Comparison of ENCODE assay signal across 8 cellular contexts in the genomic region with DNA sequence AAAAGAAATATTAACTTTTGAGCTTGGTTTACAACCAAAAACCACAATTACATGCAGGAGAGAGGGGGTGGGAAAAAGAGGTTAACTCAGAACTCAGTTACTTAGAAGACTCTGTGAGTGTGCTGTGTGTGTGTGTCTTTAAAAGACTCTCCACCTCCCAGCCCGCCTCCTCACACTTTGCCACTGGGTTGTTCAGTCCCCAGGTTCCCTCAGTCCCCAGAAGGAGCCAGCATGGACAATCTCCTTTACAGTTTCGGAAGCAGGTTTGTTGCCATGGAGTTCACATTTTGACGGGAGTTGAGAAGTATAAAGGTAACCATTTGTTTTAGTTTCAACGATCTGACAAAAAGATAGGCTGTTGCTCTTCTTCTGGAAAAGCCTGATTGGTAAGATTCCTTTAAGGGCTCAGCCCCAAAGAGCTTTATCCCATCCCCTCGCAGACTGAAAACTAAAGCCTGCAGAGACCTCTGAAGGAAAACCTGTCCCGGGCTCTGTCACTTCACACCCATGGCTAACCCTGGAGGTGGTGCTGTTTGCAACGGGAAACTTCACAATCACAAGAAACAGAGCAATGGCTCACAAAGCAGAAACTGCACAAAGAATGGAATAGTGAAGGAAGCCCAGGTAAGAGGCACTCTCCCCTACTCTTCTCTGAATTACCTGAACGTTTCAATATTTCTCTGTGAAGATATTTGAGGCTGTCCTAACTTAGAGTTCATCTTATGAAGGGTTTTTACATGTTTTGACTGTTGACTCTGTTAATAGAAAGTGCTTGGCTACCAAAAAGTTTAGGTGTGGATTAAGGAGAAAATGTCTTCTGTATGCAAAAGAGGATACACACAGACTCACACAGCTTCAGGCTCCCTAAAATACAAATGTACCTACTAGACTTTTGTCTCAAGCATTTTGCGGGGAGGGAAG. TPM values are rescaled to one million over a fixed set of nuclear protein-coding genes. Genes with fewer than 3 reads are reported as not detected.
DNase-seq lines count a peak whose midpoint lies in the region; ATAC-seq and TF ChIP-seq lines count a peak whose summit lies in the region.

A gene (plus strand): TSS at position 212 of the 921 bp plus-strand sequence. CDS start 296 bp downstream, at position 508.

- no peaks in the 10 kb centered on the region for H3K9me3 ChIP-seq in BLaER1
- no peaks in the 10 kb centered on the region for H3K9me3 ChIP-seq in iPS-20b (ENCODE audit: insufficient read depth, low read depth, low read length)
- H3K9me3 ChIP-seq in skeletal muscle tissue (ENCODE audit: control insufficient read depth in 3 of 3, low read length in 3 of 3): no peaks in the 10 kb centered on the region

- peaks cover 31% of the 10 kb centered on the region for H3K4me1 Mint-ChIP-seq in activated naive CD8-positive, alpha-beta T cell treated with anti-CD3 and anti-CD28 coated beads, Interleukin-2, amount 50 U/mL, for 24 hours
- peaks cover 12% of the 10 kb centered on the region for H3K4me1 Mint-ChIP-seq in endothelial cell (ENCODE audit: unreplicated experiment)

- H3K9me3 Mint-ChIP-seq in activated naive CD8-positive, alpha-beta T cell treated with anti-CD3 and anti-CD28 coated beads, Interleukin-2, amount 50 U/mL, for 24 hours: no peaks in the 10 kb centered on the region
- H3K9me3 Mint-ChIP-seq in endothelial cell (ENCODE audit: unreplicated experiment): no peaks in the 10 kb centered on the region

- no peaks in the 10 kb centered on the region for H4K20me1 ChIP-seq in BLaER1

- H3K27me3 ChIP-seq in BLaER1 (no peaks in the 10 kb centered on the region), iPS-20b (ENCODE audit: insufficient read depth, low read length) (no peaks in the 10 kb centered on the region), skeletal muscle tissue (ENCODE audit: control insufficient read depth in 3 of 3, insufficient read depth in 3 of 3, low read length in 3 of 3) (no peaks in the 10 kb centered on the region)

- no peak for DNase-seq in activated naive CD8-positive, alpha-beta T cell treated with anti-CD3 and anti-CD28 coated beads, Interleukin-2, amount 50 U/mL, for 24 hours
- no peak for DNase-seq in mesenteric fat pad (ENCODE audit: low spot score)
- DNase-seq in endothelial cell (ENCODE audit: low spot score): no peak

- H3K4me1 ChIP-seq in BLaER1: peaks cover 41% of the 10 kb centered on the region
- H3K4me1 ChIP-seq in iPS-20b (ENCODE audit: insufficient read depth, low read length): peaks cover 13% of the 10 kb centered on the region; the same call in 1 of the 2 replicates
- peaks cover 5 to 15% (median 7%) of the 10 kb centered on the region in 3 donors for H3K4me1 ChIP-seq in skeletal muscle tissue (ENCODE audit: control insufficient read depth in 3 of 3, insufficient read depth in 3 of 3, low read length in 3 of 3)

- H3K36me3 ChIP-seq in BLaER1 (no peaks in the 10 kb centered on the region), iPS-20b (ENCODE audit: insufficient read depth, low read depth, low read length) (no peaks in the 10 kb centered on the region), skeletal muscle tissue (ENCODE audit: control insufficient read depth in 3 of 3, insufficient read depth in 3 of 3, low read length in 3 of 3) (no peaks in the 10 kb centered on the region)

- H3K4me3 ChIP-seq in BLaER1 (peak within 1 kb of the TSS; percentile 52), iPS-20b (ENCODE audit: low read length) (peak within 1 kb of the TSS; percentile 48), skeletal muscle tissue (ENCODE audit: low read length in 3 of 3) (peak within 1 kb of the TSS; percentile 37 to 66 (median 51))

- H3K4me3 Mint-ChIP-seq in activated naive CD8-positive, alpha-beta T cell treated with anti-CD3 and anti-CD28 coated beads, Interleukin-2, amount 50 U/mL, for 24 hours: peak within 1 kb of the TSS; percentile 58
- H3K4me3 Mint-ChIP-seq in endothelial cell (ENCODE audit: unreplicated experiment): no peak within 1 kb of the TSS

- H3K27ac Mint-ChIP-seq in activated naive CD8-positive, alpha-beta T cell treated with anti-CD3 and anti-CD28 coated beads, Interleukin-2, amount 50 U/mL, for 24 hours: peak within 1 kb of the TSS; percentile 63
- H3K27ac Mint-ChIP-seq in endothelial cell (ENCODE audit: unreplicated experiment): no peak within 1 kb of the TSS

- H3K9ac ChIP-seq in BLaER1: peak within 1 kb of the TSS; percentile 52; the same call in 1 of the 2 replicates
- no peak within 1 kb of the TSS for H3K9ac ChIP-seq in iPS-20b (ENCODE audit: low read depth, low read length)
- H3K9ac ChIP-seq in skeletal muscle tissue (ENCODE audit: low read depth in 1 of 3, low read length in 3 of 3): peak within 1 kb of the TSS; percentile 15 to 42 (median 24)

- peak within 1 kb of the TSS; percentile 90 for H3K4me2 ChIP-seq in BLaER1

- peak; percentile 34 for ATAC-seq in GM19351 (IDR thresholded peaks at IDR 0.05; ENCODE audit: unreplicated experiment)
- peak; percentile 41 for ATAC-seq in HG03432 (IDR thresholded peaks at IDR 0.05; ENCODE audit: unreplicated experiment)
- no peak for ATAC-seq in activated naive CD8-positive, alpha-beta T cell treated with anti-CD3 and anti-CD28 coated beads, Interleukin-2, amount 50 U/mL, for 24 hours

- no peak for TF ChIP-seq CTCF in endothelial cell (IDR thresholded peaks at IDR 0.05; ENCODE audit: unreplicated experiment)

- peak within 1 kb of the TSS; percentile 74 for H3K27ac ChIP-seq in BLaER1
- no peak within 1 kb of the TSS for H3K27ac ChIP-seq in iPS-20b (ENCODE audit: low read length)
- H3K27ac ChIP-seq in skeletal muscle tissue (ENCODE audit: low read depth, low read length): peak within 1 kb of the TSS; percentile 9

- H3K36me3 Mint-ChIP-seq in activated naive CD8-positive, alpha-beta T cell treated with anti-CD3 and anti-CD28 coated beads, Interleukin-2, amount 50 U/mL, for 24 hours (ENCODE audit: low read depth): no peaks in the 10 kb centered on the region
- no peaks in the 10 kb centered on the region for H3K36me3 Mint-ChIP-seq in endothelial cell (ENCODE audit: low read depth, unreplicated experiment)

- peaks cover 2% of the 10 kb centered on the region for H3K27me3 Mint-ChIP-seq in activated naive CD8-positive, alpha-beta T cell treated with anti-CD3 and anti-CD28 coated beads, Interleukin-2, amount 50 U/mL, for 24 hours
- no peaks in the 10 kb centered on the region for H3K27me3 Mint-ChIP-seq in endothelial cell (ENCODE audit: unreplicated experiment)

RNA-seq across cellular contexts. Expression of the gene that starts here (rescaled TPM):
- total RNA-seq in skeletal muscle tissue (9.9 TPM), mesenteric fat pad (6.5 TPM), endothelial cell (ENCODE audit: unreplicated experiment) (0.41 TPM)
